9 cellular contexts compared by ENCODE assay signal in the genomic region with DNA sequence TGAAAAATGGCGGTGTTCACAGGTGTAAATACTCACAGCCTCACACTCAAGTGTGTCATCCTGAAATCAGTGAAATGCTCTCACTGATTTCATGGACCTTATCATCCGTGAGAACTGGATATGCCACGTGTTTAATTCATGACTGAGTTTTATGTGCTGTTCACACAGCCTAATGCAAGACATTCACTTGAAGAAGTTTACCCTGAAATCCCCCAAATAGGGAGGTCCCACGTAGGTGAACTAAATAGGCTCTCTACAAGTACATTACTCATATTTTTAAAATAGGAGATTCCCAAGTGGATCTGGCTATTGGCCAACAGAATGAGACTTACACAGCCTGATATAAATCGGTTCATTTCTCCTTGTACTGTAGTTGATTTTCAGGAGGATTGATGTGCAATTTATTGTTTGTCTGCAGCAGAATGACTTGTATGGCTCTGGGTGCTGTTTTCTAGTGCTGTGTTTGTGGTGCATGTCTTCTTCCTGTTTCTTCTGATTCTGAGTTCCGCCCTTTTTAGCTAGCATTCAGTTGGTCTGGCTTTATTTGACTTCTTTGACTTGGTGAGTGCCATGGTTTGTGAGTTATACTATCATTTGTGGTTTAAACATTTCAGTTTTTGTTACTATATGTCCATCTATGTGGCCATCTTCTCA. TPM values are rescaled to one million over a fixed set of nuclear protein-coding genes. Genes with fewer than 3 reads are reported as not detected.
A peak's percentile ranks its signal among the peaks of the same experiment; 100 is the strongest.
DNase-seq lines count a peak whose midpoint lies in the region; ATAC-seq and TF ChIP-seq lines count a peak whose summit lies in the region.
"Had no signal": no experiment of that assay in that cellular context is flagged by ENCODE, and none has a peak within 500 bp of the region (broad histone marks: within the 10 kb centered on the region; RNA-seq: fewer than 3 reads in every experiment).

No MANE protein-coding gene starts in this region.

- no peak for TF ChIP-seq RAD21 in IMR-90 (IDR thresholded peaks at IDR 0.05; ENCODE audit: low read length)

- H3K4me3 ChIP-seq in IMR-90 (ENCODE audit: insufficient read depth, low read depth, low read length) = no peak overlapping the region
- H3K4me3 ChIP-seq in right cardiac atrium (ENCODE audit: low read length) = no peak overlapping the region
- no peak overlapping the region for H3K4me3 ChIP-seq in stomach
- H3K4me3 ChIP-seq in tibial artery = no peak overlapping the region

- H3K56ac ChIP-seq in IMR-90 (ENCODE audit: extremely low read depth, insufficient read depth, low read length) = no peak overlapping the region

- peak overlapping the region; percentile 58 for H3K18ac ChIP-seq in IMR-90 (ENCODE audit: low read depth, low read length)

- WGBS in IMR-90 (ENCODE audit: extremely low coverage in 2 of 2, insufficient read length in 1 of 2), 2 experiments = 100% methylated on average over 1 of the region's 6 CpGs; no CpG with 5 or more reads in 1 of the 2 experiments
- WGBS in right cardiac atrium = 50% methylated on average over 6 of the region's 6 CpGs
- 57 to 71% (median 67%) methylated on average over 6 of the region's 6 CpGs for WGBS in stomach, 5 donors

- intact Hi-C loops in IMR-90 (cut with micrococcal nuclease) = no loop called here
- intact Hi-C loops in right cardiac atrium (cut with DNase I) = no loop called here
- intact Hi-C loops in stomach (cut with DNase I; ENCODE audit: low total_unique reads) = no loop called here
- intact Hi-C loops in tibial artery (cut with DNase I; ENCODE audit: low total_unique reads) = no loop called here

- peaks cover 0 to 23% of the 10 kb centered on the region in 2 experiments; a peak in 2 of 4 replicates for H3K79me1 ChIP-seq in IMR-90 (ENCODE audit: low read depth in 1 of 2, low read length in 2 of 2)

- in situ Hi-C loops in IMR-90 (cut with MboI; ENCODE audit: low sequenced_read_pairs) = no loop called here

- DNase-seq in Ammon's horn (ENCODE audit: low spot score) (peak; percentile 26), IMR-90 (peak; percentile 51), right cardiac atrium (no peak), stomach (no peak), SIG-M5 treated with dmso at 0.1 percent for 504 hours (lab: John Stamatoyannopoulos, UW; ENCODE audit: unreplicated experiment) (no peak), C1 segment of cervical spinal cord (lab: John Stamatoyannopoulos, UW) (no peak), tibial artery (no peak)
- DNase-seq: NCI-H345 had no signal

- peaks cover 85% of the 10 kb centered on the region for H4K20me1 ChIP-seq in IMR-90 (ENCODE audit: insufficient read depth, low read length)

- H3K14ac ChIP-seq in IMR-90 (replicated peaks; ENCODE audit: low read depth, low read length) = peak overlapping the region; percentile 19

- peak overlapping the region; percentile 30; the same call in 1 of the 2 replicates for H3K4me2 ChIP-seq in IMR-90 (ENCODE audit: low read depth, low read length)

- H2AFZ ChIP-seq in IMR-90 (replicated peaks; ENCODE audit: low read length, poor library complexity) = no peak overlapping the region

- H3K36me3 ChIP-seq in IMR-90 (ENCODE audit: control insufficient read depth, insufficient read depth, low read length) (peaks cover 18% of the 10 kb centered on the region), stomach (no peaks in the 10 kb centered on the region), tibial artery (no peaks in the 10 kb centered on the region)

- TF ChIP-seq CTCF in IMR-90 (conservative IDR thresholded peaks at IDR 0.05; ENCODE audit: low read depth, low read length) = no peak
- TF ChIP-seq CTCF in stomach (IDR thresholded peaks at IDR 0.05) = no peak
- no peak for TF ChIP-seq CTCF in tibial artery (IDR thresholded peaks at IDR 0.05)

- peak overlapping the region; percentile 63 for H2BK20ac ChIP-seq in IMR-90 (ENCODE audit: low read depth, low read length)

- H2BK5ac ChIP-seq in IMR-90 (ENCODE audit: low read depth, low read length, poor library complexity, severe bottlenecking) = peak overlapping the region; percentile 90

- H2BK120ac ChIP-seq in IMR-90 (ENCODE audit: low read depth, low read length) = peak overlapping the region; percentile 55

- peak overlapping the region; percentile 38 for H4K91ac ChIP-seq in IMR-90 (ENCODE audit: insufficient read depth, low read depth, low read length)

- H2AK9ac ChIP-seq in IMR-90 (replicated peaks; ENCODE audit: low read depth, low read length, poor library complexity) = no peak overlapping the region

- H3K4me1 ChIP-seq in IMR-90 (ENCODE audit: control insufficient read depth, insufficient read depth, low read length) (peaks cover 40% of the 10 kb centered on the region), right cardiac atrium (ENCODE audit: control insufficient read depth, insufficient read depth, low read length) (peaks cover 14% of the 10 kb centered on the region), stomach (peaks cover 21 to 85% (median 45%) of the 10 kb centered on the region in 4 donors), tibial artery (peaks cover 0 to 56% (median 27%) of the 10 kb centered on the region in 4 donors)

- H4K5ac ChIP-seq in IMR-90 (ENCODE audit: low read depth, low read length) = peak overlapping the region; percentile 69

- no peak for TF ChIP-seq POLR2A in IMR-90 (IDR thresholded peaks at IDR 0.05; ENCODE audit: low read depth, low read length)
- TF ChIP-seq POLR2A in stomach (IDR thresholded peaks at IDR 0.05) = no peak

- H3K9me3 ChIP-seq in IMR-90 (ENCODE audit: control insufficient read depth, insufficient read depth, low read length) = peaks cover 2% of the 10 kb centered on the region; the same call in 1 of the 2 replicates
- H3K9me3 ChIP-seq in right cardiac atrium (ENCODE audit: control insufficient read depth, low read length) = peaks cover 10% of the 10 kb centered on the region
- H3K9me3 ChIP-seq in stomach = peaks cover 0 to 4% (median 0%) of the 10 kb centered on the region in 4 donors
- no peaks in the 10 kb centered on the region for H3K9me3 ChIP-seq in tibial artery

- H3K4ac ChIP-seq in IMR-90 (ENCODE audit: low read depth, low read length) = peak overlapping the region; percentile 85; the same call in 1 of the 2 replicates

- H3K23ac ChIP-seq in IMR-90 (ENCODE audit: low read depth, low read length) = peak overlapping the region; percentile 51; the same call in 1 of the 2 replicates

- dilution Hi-C loops in IMR-90 (cut with HindIII; ENCODE audit: low sequenced_read_pairs, unreplicated experiment) = no loop called here

- no peak for TF ChIP-seq EP300 in stomach (IDR thresholded peaks at IDR 0.05)

- H3K9me1 ChIP-seq in IMR-90 (ENCODE audit: insufficient read depth, low read length) = peaks cover 31% of the 10 kb centered on the region

- POLR2A ChIA-PET in IMR-90 (lab: Charles Lee; ENCODE audit: unreplicated experiment) = no interaction called here

- H3K9ac ChIP-seq in IMR-90 (ENCODE audit: low read depth, low read length) = no peak overlapping the region

- peak overlapping the region; percentile 41; the same call in 1 of the 2 replicates for H2AK5ac ChIP-seq in IMR-90 (ENCODE audit: low read depth, low read length)

- BruUV-seq in IMR-90 (replicated peaks; lab: Mats Ljungman, UMichigan) = no TSS peak

- H3K27ac ChIP-seq in IMR-90 (ENCODE audit: insufficient read depth, low read length) = peak overlapping the region; percentile 90; the same call in 1 of the 2 replicates
- peak overlapping the region; percentile 61 for H3K27ac ChIP-seq in right cardiac atrium (ENCODE audit: low read length)
- H3K27ac ChIP-seq in stomach = peak overlapping the region in 2 of 5 donors; percentile 31 to 33
- H3K27ac ChIP-seq in tibial artery = no peak overlapping the region

- no peaks in the 10 kb centered on the region for H3K27me3 ChIP-seq in IMR-90 (ENCODE audit: control insufficient read depth, insufficient read depth, low read length)
- no peaks in the 10 kb centered on the region for H3K27me3 ChIP-seq in right cardiac atrium (ENCODE audit: control insufficient read depth, insufficient read depth)
- H3K27me3 ChIP-seq in stomach = no peaks in the 10 kb centered on the region
- no peaks in the 10 kb centered on the region for H3K27me3 ChIP-seq in tibial artery

- CTCF ChIA-PET in IMR-90 (lab: Yijun Ruan, JAX) = no interaction called here

- peak overlapping the region; percentile 78; the same call in 1 of the 3 replicates for H2BK15ac ChIP-seq in IMR-90 (ENCODE audit: low read depth, low read length)

- ATAC-seq in GM19452 (IDR thresholded peaks at IDR 0.05; ENCODE audit: unreplicated experiment) = peak; percentile 36
- no peak for ATAC-seq in IMR-90 (ENCODE audit: low read depth)
- ATAC-seq in right cardiac atrium = peak in 1 of 2 donors; percentile 8

- peak overlapping the region; percentile 46 to 73 for H4K8ac ChIP-seq in IMR-90 (ENCODE audit: low read depth in 2 of 2, low read length in 2 of 2)

TF ChIP-seq in IMR-90, 13 proteins besides CTCF, POLR2A, EP300 and RAD21 (continues in another document):
- TF ChIP-seq CEBPB (IDR thresholded peaks at IDR 0.05; ENCODE audit: low read depth, low read length) (no peak), FOS (IDR thresholded peaks at IDR 0.05; ENCODE audit: low read depth, low read length) (no peak), MXI1 (IDR thresholded peaks at IDR 0.05; ENCODE audit: borderline replicate concordance, low read depth, low read length) (no peak), RFX5 (IDR thresholded peaks at IDR 0.05; ENCODE audit: low read depth, low read length) (no peak), CHD1 (IDR thresholded peaks at IDR 0.05; ENCODE audit: low read depth, low read length) (no peak), BHLHE40 (IDR thresholded peaks at IDR 0.05; ENCODE audit: low read depth, low read length) (no peak), NFE2L2 (IDR thresholded peaks at IDR 0.05; ENCODE audit: low read depth, low read length) (no peak), SMC3 (IDR thresholded peaks at IDR 0.05; ENCODE audit: low read depth, low read length) (no peak), MAZ (IDR thresholded peaks at IDR 0.05; ENCODE audit: borderline replicate concordance, low read depth, low read length) (no peak)
- TF ChIP-seq, protein P1, sequence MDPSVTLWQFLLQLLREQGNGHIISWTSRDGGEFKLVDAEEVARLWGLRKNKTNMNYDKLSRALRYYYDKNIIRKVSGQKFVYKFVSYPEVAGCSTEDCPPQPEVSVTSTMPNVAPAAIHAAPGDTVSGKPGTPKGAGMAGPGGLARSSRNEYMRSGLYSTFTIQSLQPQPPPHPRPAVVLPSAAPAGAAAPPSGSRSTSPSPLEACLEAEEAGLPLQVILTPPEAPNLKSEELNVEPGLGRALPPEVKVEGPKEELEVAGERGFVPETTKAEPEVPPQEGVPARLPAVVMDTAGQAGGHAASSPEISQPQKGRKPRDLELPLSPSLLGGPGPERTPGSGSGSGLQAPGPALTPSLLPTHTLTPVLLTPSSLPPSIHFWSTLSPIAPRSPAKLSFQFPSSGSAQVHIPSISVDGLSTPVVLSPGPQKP (IDR thresholded peaks at IDR 0.05; ENCODE audit: borderline replicate concordance, low read depth, low read length) = no peak

RNA-seq across cellular contexts. Expression of a gene that starts 25.1 kb away (rescaled TPM):
- total RNA-seq in IMR-90 (2012; rRNA removed) (487 and 522 TPM in 2 replicates), right cardiac atrium (10 to 100 TPM; 46.6 to 66.0 (median 55.5) TPM), stomach (100 to 1,000 TPM in 4 of 5 donors, 10 to 100 TPM in 1; 67.1 to 558 (median 199) TPM)
- polyA plus RNA-seq in IMR-90 (2012; rRNA removed) (206 and 225 TPM in 2 replicates), right cardiac atrium (31.3 TPM), stomach (10 to 100 TPM in 2 of 3 donors, 1 to 10 TPM in 1; 9.9 to 20.8 (median 15.3) TPM)
- 126 and 196 TPM in 2 replicates for polyA plus RNA-seq in IMR-90 (2012; cell fraction: cytosol; rRNA removed)
- 1,045 and 1,428 TPM in 2 replicates for polyA plus RNA-seq in IMR-90 (2012; cell fraction: nucleus; rRNA removed; ENCODE audit: low replicate concordance)

Comparison
In these comparisons a context has a peak if more than half of its experiments do, and no peak if none do; other contexts are left out.
1. DNase-seq: peak in Ammon's horn (single experiment) and IMR-90 (single experiment); none in right cardiac atrium (0 of 3), stomach (single experiment), SIG-M5 treated with dmso at 0.1 percent for 504 hours (single experiment), C1 segment of cervical spinal cord (0 of 14) and tibial artery (0 of 2).
2. H3K27ac ChIP-seq: peak in IMR-90 (single experiment) and right cardiac atrium (single experiment); none in tibial artery (0 of 2).